8 cellular contexts compared by ENCODE assay signal in the genomic region with DNA sequence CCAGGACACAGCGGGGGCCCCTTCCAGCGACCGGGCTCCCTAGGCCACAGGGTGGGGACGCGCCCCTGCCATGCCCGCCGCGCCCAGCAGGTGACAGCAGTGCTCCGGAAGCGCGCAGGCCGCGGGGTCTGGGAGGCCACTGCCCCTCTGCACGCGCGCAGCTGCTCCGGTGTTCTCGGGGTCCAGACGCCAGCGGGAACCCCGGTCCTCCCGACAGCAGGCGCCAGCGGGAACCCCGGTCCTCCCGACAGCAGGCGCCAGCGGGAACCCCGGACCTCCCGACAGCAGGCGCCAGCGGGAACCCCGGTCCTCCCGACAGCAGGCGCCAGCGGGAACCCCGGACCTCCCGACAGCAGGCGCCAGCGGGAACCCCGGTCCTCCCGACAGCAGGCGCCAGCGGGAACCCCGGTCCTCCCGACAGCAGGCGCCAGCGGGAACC. TPM values are rescaled to one million over a fixed set of nuclear protein-coding genes. Genes with fewer than 3 reads are reported as not detected.
A peak's percentile ranks its signal among the peaks of the same experiment; 100 is the strongest.
DNase-seq lines count a peak whose midpoint lies in the region; ATAC-seq, FAIRE-seq and TF ChIP-seq lines count a peak whose summit lies in the region.
"Not testable (repeated sequence)": the region's sequence is repeated elsewhere in the genome, so short reads cannot be mapped to it uniquely, and the experiment has no call there.

No MANE protein-coding gene starts in this region.

- H3K27ac ChIP-seq in kidney (ENCODE audit: low read depth in 2 of 2, low read length in 2 of 2): not testable (repeated sequence)

- intact Hi-C loops in kidney (cut with DNase I): not testable (repeated sequence)

- peak; percentile 80 for ATAC-seq in GM19023 (IDR thresholded peaks at IDR 0.05; ENCODE audit: unreplicated experiment)
- ATAC-seq in HG03139 (IDR thresholded peaks at IDR 0.05; ENCODE audit: unreplicated experiment): peak; percentile 53

- not testable (repeated sequence) for H3K4me3 ChIP-seq in choroid plexus epithelial cell (ENCODE audit: low read depth, low read length); kidney (ENCODE audit: low read length in 2 of 2)

- TF ChIP-seq CTCF in AG09319 (IDR thresholded peaks at IDR 0.05; ENCODE audit: low read depth, low read length) (peak; percentile 66), choroid plexus epithelial cell (conservative IDR thresholded peaks at IDR 0.05; ENCODE audit: low read depth, low read length) (peak; percentile 61), kidney (IDR thresholded peaks at IDR 0.05; ENCODE audit: borderline replicate concordance, extremely low read depth, insufficient read depth) (peak; percentile 93)

- H3K9me3 ChIP-seq in kidney (ENCODE audit: control insufficient read depth in 1 of 2, low read length in 2 of 2): not testable (repeated sequence)

- not testable (repeated sequence) for DNase-seq in AG09319 (ENCODE audit: extremely low read depth, low read depth)
- DNase-seq in NCI-H748 treated with DMSO at 0.1 percent for 48 hours (lab: John Stamatoyannopoulos, UW) (peak; percentile 34), choroid plexus epithelial cell (ENCODE audit: low read depth) (peak; percentile 22), kidney (peak; percentile 85)
- peak; percentile 78 to 83 for DNase-seq in activated CD4-positive, alpha-beta T cell treated with anti-CD3 and anti-CD28 coated beads, Interleukin-2, amount 50 U/mL, for 48 hours
- peak; percentile 64 for DNase-seq in stimulated activated CD4-positive, alpha-beta T cell treated with anti-CD3 and anti-CD28 coated beads, Interleukin-12 subunit alpha, Interleukin-12 subunit beta, amount 100 ng/mL, for 4 hours

- H3K36me3 ChIP-seq in kidney (ENCODE audit: control insufficient read depth in 1 of 2, insufficient read depth in 2 of 2, low read length in 2 of 2): not testable (repeated sequence)

- not testable (repeated sequence) for H3K9ac ChIP-seq in kidney (ENCODE audit: low read length in 2 of 2)

- FAIRE-seq in kidney (lab: Jason Lieb, UNC): not testable (repeated sequence)

- H3K4me1 ChIP-seq in kidney (ENCODE audit: control insufficient read depth in 1 of 2, insufficient read depth in 1 of 2, low read depth in 1 of 2, low read length in 2 of 2): not testable (repeated sequence)

RNA-seq across cellular contexts. Expression of gene GET4, which starts 32.6 kb away (rescaled TPM):
- 44.8 TPM for total RNA-seq in kidney
- polyA plus RNA-seq in kidney (ENCODE audit: insufficient read depth, low read depth, low replicate concordance): 80.8 TPM

RNA-seq across cellular contexts. Expression of gene ADAP1, which starts 45.5 kb away (rescaled TPM):
- total RNA-seq in kidney: 48.2 TPM
- 36.4 TPM for polyA plus RNA-seq in kidney (ENCODE audit: insufficient read depth, low read depth, low replicate concordance)
